Comparison of ENCODE assay signal across 1 cellular context in genomic region chr13:49300716-49301589, GRCh38.
TF ChIP-seq lines count a peak whose summit lies in the region.

No MANE protein-coding gene starts in this region.

TF ChIP-seq in IMR-90, 13 proteins besides CTCF, POLR2A, EP300 and RAD21 (continued from another document):
- TF ChIP-seq RFX5 (IDR thresholded peaks at IDR 0.05; ENCODE audit: low read depth, low read length) = no peak
- TF ChIP-seq MAFK (IDR thresholded peaks at IDR 0.05; ENCODE audit: low read depth, low read length) = no peak
- TF ChIP-seq CEBPB (IDR thresholded peaks at IDR 0.05; ENCODE audit: low read depth, low read length) = no peak
- no peak for TF ChIP-seq USF2 (IDR thresholded peaks at IDR 0.05; ENCODE audit: low read depth, low read length)
- TF ChIP-seq CHD1 (IDR thresholded peaks at IDR 0.05; ENCODE audit: low read depth, low read length) = no peak
